In the genomic region with DNA sequence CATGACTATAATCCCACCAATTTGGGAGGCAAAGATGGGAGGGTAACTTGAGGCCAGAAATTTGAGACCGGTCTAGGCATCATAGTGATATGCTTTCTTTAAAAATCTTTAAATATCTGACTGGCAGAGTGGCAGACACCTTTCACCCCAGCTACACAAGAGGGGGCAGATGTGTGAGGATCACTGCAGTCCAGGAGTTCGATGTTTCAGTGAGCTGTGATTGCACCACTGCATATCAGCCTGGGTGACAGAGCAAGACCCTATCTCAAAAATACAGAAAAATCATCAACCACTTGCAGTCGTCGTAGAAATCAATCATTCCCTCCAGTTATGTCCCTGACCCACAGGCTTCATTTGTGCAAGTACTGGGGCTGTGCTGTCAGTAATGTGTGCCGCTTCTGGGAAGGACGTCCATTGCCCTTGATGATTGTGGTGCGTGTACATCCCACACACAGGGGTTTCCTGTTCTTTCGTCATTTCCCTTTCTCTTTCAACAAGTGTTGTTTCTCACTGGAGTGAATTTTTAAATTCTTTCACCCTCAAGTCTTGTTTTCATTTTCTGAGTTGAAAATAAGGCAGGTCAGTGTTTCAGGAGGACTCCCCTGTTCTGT, we compare ENCODE assay signal across 1 cellular context.
TF ChIP-seq lines count a peak whose summit lies in the region.

No MANE protein-coding gene starts in this region.

TF ChIP-seq in K562, 482 proteins besides CTCF, POLR2A, EP300 and RAD21:
- TF ChIP-seq, protein P1, sequence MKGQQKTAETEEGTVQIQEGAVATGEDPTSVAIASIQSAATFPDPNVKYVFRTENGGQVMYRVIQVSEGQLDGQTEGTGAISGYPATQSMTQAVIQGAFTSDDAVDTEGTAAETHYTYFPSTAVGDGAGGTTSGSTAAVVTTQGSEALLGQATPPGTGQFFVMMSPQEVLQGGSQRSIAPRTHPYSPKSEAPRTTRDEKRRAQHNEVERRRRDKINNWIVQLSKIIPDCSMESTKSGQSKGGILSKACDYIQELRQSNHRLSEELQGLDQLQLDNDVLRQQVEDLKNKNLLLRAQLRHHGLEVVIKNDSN (CRISPR knock-in tag; IDR thresholded peaks at IDR 0.05): no peak
- peak; percentile 37 for TF ChIP-seq GABPA (tag; conservative IDR thresholded peaks at IDR 0.05; ENCODE audit: low read depth)
